In the genomic region with DNA sequence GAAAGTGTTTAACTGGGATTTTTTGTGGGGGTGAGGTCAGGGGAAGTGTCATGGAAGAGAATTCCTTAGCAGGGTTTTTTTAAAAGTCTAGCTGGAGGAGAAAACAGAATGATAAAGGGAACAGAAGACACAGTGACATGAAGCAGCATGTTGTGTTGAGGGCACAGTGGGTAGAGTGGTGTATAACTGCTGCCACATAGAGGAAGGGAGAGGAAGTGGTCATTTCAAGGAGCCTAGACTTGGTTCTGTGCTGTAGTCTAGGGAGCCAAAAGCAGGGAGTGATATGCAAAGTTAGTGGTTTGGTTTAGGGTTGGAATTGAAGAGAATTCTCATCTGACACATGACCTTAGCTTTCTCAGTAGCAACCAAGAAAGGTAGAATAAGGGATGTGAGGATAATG, we compare ENCODE assay signal across 8 cellular contexts. TPM values are rescaled to one million over a fixed set of nuclear protein-coding genes. Genes with fewer than 3 reads are reported as not detected.
DNase-seq lines count a peak whose midpoint lies in the region; ATAC-seq lines count a peak whose summit lies in the region.

No MANE protein-coding gene starts in this region.

- DNase-seq in COLO829 (ENCODE audit: low spot score) (peak; percentile 51), NCI-H748 treated with DMSO at 0.1 percent for 48 hours (lab: John Stamatoyannopoulos, UW) (peak; percentile 15), inferior parietal cortex (ENCODE audit: extremely low spot score) (no peak), ureter (ENCODE audit: low spot score) (no peak)
- DNase-seq in central memory CD4-positive, alpha-beta T cell, result peak; percentile 12
- DNase-seq in natural killer cell treated with Interleukin-12 subunit alpha and Interleukin-12 subunit beta and Interleukin-15 and Interleukin-18, amount 100 ng/mL, for 72 hours (ENCODE audit: low spot score), result peak; percentile 77

- H3K4me1 Mint-ChIP-seq in natural killer cell treated with Interleukin-12 subunit alpha and Interleukin-12 subunit beta and Interleukin-15 and Interleukin-18, amount 100 ng/mL, for 72 hours (ENCODE audit: low read depth in 2 of 2), result peaks cover 4 to 5% of the 10 kb centered on the region in 2 donors

- ATAC-seq in GM18873 (IDR thresholded peaks at IDR 0.05; ENCODE audit: low FRiP score, unreplicated experiment) (peak; percentile 90), HG03025 (IDR thresholded peaks at IDR 0.05; ENCODE audit: low FRiP score, unreplicated experiment) (peak; percentile 99)
- ATAC-seq in natural killer cell treated with Interleukin-12 subunit alpha and Interleukin-12 subunit beta and Interleukin-15 and Interleukin-18, amount 100 ng/mL, for 72 hours, result peak; percentile 95 to 98

- no peak overlapping the region for H3K4me3 Mint-ChIP-seq in natural killer cell treated with Interleukin-12 subunit alpha and Interleukin-12 subunit beta and Interleukin-15 and Interleukin-18, amount 100 ng/mL, for 72 hours

- no peaks in the 10 kb centered on the region for H3K9me3 Mint-ChIP-seq in natural killer cell treated with Interleukin-12 subunit alpha and Interleukin-12 subunit beta and Interleukin-15 and Interleukin-18, amount 100 ng/mL, for 72 hours

- H3K27me3 Mint-ChIP-seq in natural killer cell treated with Interleukin-12 subunit alpha and Interleukin-12 subunit beta and Interleukin-15 and Interleukin-18, amount 100 ng/mL, for 72 hours, result no peaks in the 10 kb centered on the region

- H3K27ac Mint-ChIP-seq in natural killer cell treated with Interleukin-12 subunit alpha and Interleukin-12 subunit beta and Interleukin-15 and Interleukin-18, amount 100 ng/mL, for 72 hours, result no peak overlapping the region

- H3K36me3 Mint-ChIP-seq in natural killer cell treated with Interleukin-12 subunit alpha and Interleukin-12 subunit beta and Interleukin-15 and Interleukin-18, amount 100 ng/mL, for 72 hours, result no peaks in the 10 kb centered on the region

RNA-seq across cellular contexts. Expression of a gene that starts 10.2 kb away (rescaled TPM):
- 10 to 100 TPM; 18.4 to 20.7 TPM for total RNA-seq in natural killer cell treated with Interleukin-12 subunit alpha and Interleukin-12 subunit beta and Interleukin-15 and Interleukin-18, amount 100 ng/mL, for 72 hours
- 24.1 TPM for total RNA-seq in ureter

Comparison
In these comparisons a context has a peak if more than half of its experiments do, and no peak if none do; other contexts are left out.
1. DNase-seq: peak in COLO829 (single experiment), NCI-H748 treated with DMSO at 0.1 percent for 48 hours (single experiment), central memory CD4-positive, alpha-beta T cell (single experiment) and natural killer cell treated with Interleukin-12 subunit alpha and Interleukin-12 subunit beta and Interleukin-15 and Interleukin-18, amount 100 ng/mL, for 72 hours (single experiment); none in inferior parietal cortex (single experiment) and ureter (single experiment).
2. Peak in every context shown above with its lines, with median percentiles within 50 percentile points of each other: ATAC-seq.